22 cellular contexts compared by ENCODE assay signal in genomic region chr11:45754746-45755145, GRCh38. TPM values are rescaled to one million over a fixed set of nuclear protein-coding genes. Genes with fewer than 3 reads are reported as not detected.
DNase-seq lines count a peak whose midpoint lies in the region; ATAC-seq and TF ChIP-seq lines count a peak whose summit lies in the region.
"Had no signal": no experiment of that assay in that cellular context is flagged by ENCODE, and none has a peak within 500 bp of the region (broad histone marks: within the 10 kb centered on the region; RNA-seq: fewer than 3 reads in every experiment).

No MANE protein-coding gene starts in this region.

- no peaks in the 10 kb centered on the region for H3K4me1 Mint-ChIP-seq in activated T-helper 1 cell treated with anti-CD3 and anti-CD28 coated beads, Interleukin-12 subunit alpha, Interleukin-12 subunit beta, Interleukin-2, Interleukin-4 antibody, amounts not matched to agents 30 ng/mL and 10 ng/mL and 1 ng/mL, durations not matched to agents 14 hours and 24 hours and 36 hours (ENCODE audit: low read depth)

- peaks cover 6% of the 10 kb centered on the region for H3K27me3 Mint-ChIP-seq in activated T-helper 1 cell treated with anti-CD3 and anti-CD28 coated beads, Interleukin-12 subunit alpha, Interleukin-12 subunit beta, Interleukin-2, Interleukin-4 antibody, amounts not matched to agents 30 ng/mL and 10 ng/mL and 1 ng/mL, durations not matched to agents 14 hours and 24 hours and 36 hours (ENCODE audit: insufficient read depth)

- TF ChIP-seq CTCF in cardiac fibroblast (IDR thresholded peaks at IDR 0.05; ENCODE audit: low read depth, low read length), result no peak
- TF ChIP-seq CTCF in smooth muscle cell (IDR thresholded peaks at IDR 0.05; ENCODE audit: borderline replicate concordance, insufficient read depth, poor library complexity, severe bottlenecking), result no peak

- peaks cover 21% of the 10 kb centered on the region for H3F3A ChIP-seq in smooth muscle cell (ENCODE audit: low read depth)

- H3K4me2 ChIP-seq in smooth muscle cell, result peak overlapping the region; percentile 18

- H3K79me2 ChIP-seq in smooth muscle cell (ENCODE audit: low read depth), result no peaks in the 10 kb centered on the region

- H3K27ac ChIP-seq in right cardiac atrium (ENCODE audit: low read length), result peak overlapping the region; percentile 56
- no peak overlapping the region for H3K27ac ChIP-seq in smooth muscle cell (ENCODE audit: low read depth)
- H3K27ac ChIP-seq: neutrophil, stomach, upper lobe of right lung had no signal

- H3K4me1 ChIP-seq in right cardiac atrium (ENCODE audit: control insufficient read depth, insufficient read depth, low read length) (peaks cover 4% of the 10 kb centered on the region), smooth muscle cell (ENCODE audit: low read depth) (peaks cover 7% of the 10 kb centered on the region)
- H3K4me1 ChIP-seq: upper lobe of right lung had no signal

- DNase-seq in NCI-H526 (lab: John Stamatoyannopoulos, UW) (peak; percentile 61 to 86), cardiac fibroblast (ENCODE audit: low read depth in 2 of 2) (peak; percentile 2 to 47), right cardiac atrium (no peak), smooth muscle cell (lab: John Stamatoyannopoulos, UW; ENCODE audit: unreplicated experiment) (no peak), putamen (ENCODE audit: low spot score) (no peak), NCI-H2171 treated with DMSO at 0.1 percent for 48 hours (lab: John Stamatoyannopoulos, UW) (no peak)
- no peak for DNase-seq in activated T-helper 1 cell treated with anti-CD3 and anti-CD28 coated beads, Interleukin-12 subunit alpha, Interleukin-12 subunit beta, Interleukin-2, Interleukin-4 antibody, amounts not matched to agents 30 ng/mL and 10 ng/mL and 1 ng/mL, durations not matched to agents 14 hours and 24 hours and 36 hours (ENCODE audit: low spot score)
- DNase-seq: activated CD4-positive, CD25-positive, alpha-beta regulatory T cell; activated CD8-positive, alpha-beta T cell treated with anti-CD3 and anti-CD28 coated beads for 36 hours; activated T-cell treated with anti-CD3 and anti-CD28 coated beads for 4 hours; C1 segment of cervical spinal cord; central memory CD4-positive, alpha-beta T cell; GOT3; hippocampal formation; NCI-H2029; NCI-H446 treated with DMSO at 0.1 percent for 48 hours; RPMI8226; stimulated activated CD4-positive, alpha-beta T cell treated with anti-CD3 and anti-CD28 coated beads, Interleukin-4, amount 100 ng/mL, for 24 hours; stomach; T1000 had no signal

- no peaks in the 10 kb centered on the region for H3K36me3 Mint-ChIP-seq in activated T-helper 1 cell treated with anti-CD3 and anti-CD28 coated beads, Interleukin-12 subunit alpha, Interleukin-12 subunit beta, Interleukin-2, Interleukin-4 antibody, amounts not matched to agents 30 ng/mL and 10 ng/mL and 1 ng/mL, durations not matched to agents 14 hours and 24 hours and 36 hours (ENCODE audit: low read depth)

- no peak overlapping the region for H2AFZ ChIP-seq in smooth muscle cell (ENCODE audit: low read depth)

- no peaks in the 10 kb centered on the region for H4K20me1 ChIP-seq in smooth muscle cell (ENCODE audit: low read depth)

- no peak overlapping the region for H3K9ac ChIP-seq in smooth muscle cell (ENCODE audit: low read depth)

- peak; percentile 9 to 39 for ATAC-seq in right cardiac atrium
- ATAC-seq: activated CD8-positive, alpha-beta T cell treated with anti-CD3 and anti-CD28 coated beads for 36 hours had no signal

- no peak overlapping the region for H3K4me3 Mint-ChIP-seq in activated T-helper 1 cell treated with anti-CD3 and anti-CD28 coated beads, Interleukin-12 subunit alpha, Interleukin-12 subunit beta, Interleukin-2, Interleukin-4 antibody, amounts not matched to agents 30 ng/mL and 10 ng/mL and 1 ng/mL, durations not matched to agents 14 hours and 24 hours and 36 hours
- H3K4me3 Mint-ChIP-seq: activated CD8-positive, alpha-beta T cell treated with anti-CD3 and anti-CD28 coated beads for 36 hours had no signal

- no peaks in the 10 kb centered on the region for H3K36me3 ChIP-seq in smooth muscle cell (ENCODE audit: low read depth)
- H3K36me3 ChIP-seq: neutrophil, stomach, upper lobe of right lung had no signal

- H3K9me3 Mint-ChIP-seq in activated T-helper 1 cell treated with anti-CD3 and anti-CD28 coated beads, Interleukin-12 subunit alpha, Interleukin-12 subunit beta, Interleukin-2, Interleukin-4 antibody, amounts not matched to agents 30 ng/mL and 10 ng/mL and 1 ng/mL, durations not matched to agents 14 hours and 24 hours and 36 hours, result no peaks in the 10 kb centered on the region
- H3K9me3 Mint-ChIP-seq: activated CD8-positive, alpha-beta T cell treated with anti-CD3 and anti-CD28 coated beads for 36 hours had no signal

- H3K27me3 ChIP-seq in right cardiac atrium (ENCODE audit: control insufficient read depth, insufficient read depth) (no peaks in the 10 kb centered on the region), smooth muscle cell (ENCODE audit: low read depth) (peaks cover 5% of the 10 kb centered on the region)

- 43% methylated on average over 7 of the region's 7 CpGs for WGBS in right cardiac atrium
- 37% methylated on average over 7 of the region's 7 CpGs for WGBS in smooth muscle cell (ENCODE audit: low lambda C conversion rate)

- intact Hi-C loops in right cardiac atrium (cut with DNase I), result loop anchor here in 1 of 4 donors (10.0 kb wide), 1 partner anchor 90 kb away; the partner anchor contains the start of gene CHST1
- intact Hi-C loops in activated T-helper 1 cell treated with anti-CD3 and anti-CD28 coated beads, Interleukin-12 subunit alpha, Interleukin-12 subunit beta, Interleukin-2, Interleukin-4 antibody, amounts not matched to agents 30 ng/mL and 10 ng/mL and 1 ng/mL, durations not matched to agents 14 hours and 24 hours and 36 hours (cut with micrococcal nuclease), result no loop called here

- H3K4me3 ChIP-seq in cardiac fibroblast (replicated peaks in 1 of 2; ENCODE audit: low read depth in 2 of 2, low read length in 2 of 2) (no peak overlapping the region), right cardiac atrium (ENCODE audit: low read length) (no peak overlapping the region), smooth muscle cell (no peak overlapping the region)
- H3K4me3 ChIP-seq: stomach, upper lobe of right lung had no signal

- H3K27ac Mint-ChIP-seq in activated T-helper 1 cell treated with anti-CD3 and anti-CD28 coated beads, Interleukin-12 subunit alpha, Interleukin-12 subunit beta, Interleukin-2, Interleukin-4 antibody, amounts not matched to agents 30 ng/mL and 10 ng/mL and 1 ng/mL, durations not matched to agents 14 hours and 24 hours and 36 hours, result no peak overlapping the region
- H3K27ac Mint-ChIP-seq: activated CD8-positive, alpha-beta T cell treated with anti-CD3 and anti-CD28 coated beads for 36 hours had no signal

- H3K9me3 ChIP-seq in right cardiac atrium (ENCODE audit: control insufficient read depth, low read length) (no peaks in the 10 kb centered on the region), smooth muscle cell (replicated peaks; ENCODE audit: low read depth) (no peaks in the 10 kb centered on the region)
- H3K9me3 ChIP-seq: neutrophil, stomach, upper lobe of right lung had no signal

RNA-seq across cellular contexts. Expression of gene SLC35C1, which starts 50.2 kb away (rescaled TPM):
- total RNA-seq in right cardiac atrium, result 10 to 100 TPM in 1 of 4 donors, 1 to 10 TPM in 3; 7.6 to 11.4 (median 9.0) TPM
- polyA plus RNA-seq in right cardiac atrium, result 7.3 TPM
- 5.6 and 8.9 TPM in 2 replicates for total RNA-seq in smooth muscle cell
- polyA plus RNA-seq in smooth muscle cell, result 25.7 and 32.7 TPM in 2 replicates
- total RNA-seq in activated T-helper 1 cell treated with anti-CD3 and anti-CD28 coated beads, Interleukin-12 subunit alpha, Interleukin-12 subunit beta, Interleukin-2, Interleukin-4 antibody, amounts not matched to agents 30 ng/mL and 10 ng/mL and 1 ng/mL, durations not matched to agents 14 hours and 24 hours and 36 hours, result 16.3 and 18.2 TPM in 2 replicates

Comparison
In these comparisons a context has a peak if more than half of its experiments do, and no peak if none do; other contexts are left out.
1. DNase-seq: peak in NCI-H526 (2 of 2) and cardiac fibroblast (2 of 2); none in right cardiac atrium (0 of 3), smooth muscle cell (single experiment), putamen (single experiment), activated T-helper 1 cell treated with anti-CD3 and anti-CD28 coated beads, Interleukin-12 subunit alpha, Interleukin-12 subunit beta, Interleukin-2, Interleukin-4 antibody, amounts not matched to agents 30 ng/mL and 10 ng/mL and 1 ng/mL, durations not matched to agents 14 hours and 24 hours and 36 hours (single experiment) and NCI-H2171 treated with DMSO at 0.1 percent for 48 hours (single experiment).